Comparison of ENCODE assay signal across 8 cellular contexts in the genomic region with DNA sequence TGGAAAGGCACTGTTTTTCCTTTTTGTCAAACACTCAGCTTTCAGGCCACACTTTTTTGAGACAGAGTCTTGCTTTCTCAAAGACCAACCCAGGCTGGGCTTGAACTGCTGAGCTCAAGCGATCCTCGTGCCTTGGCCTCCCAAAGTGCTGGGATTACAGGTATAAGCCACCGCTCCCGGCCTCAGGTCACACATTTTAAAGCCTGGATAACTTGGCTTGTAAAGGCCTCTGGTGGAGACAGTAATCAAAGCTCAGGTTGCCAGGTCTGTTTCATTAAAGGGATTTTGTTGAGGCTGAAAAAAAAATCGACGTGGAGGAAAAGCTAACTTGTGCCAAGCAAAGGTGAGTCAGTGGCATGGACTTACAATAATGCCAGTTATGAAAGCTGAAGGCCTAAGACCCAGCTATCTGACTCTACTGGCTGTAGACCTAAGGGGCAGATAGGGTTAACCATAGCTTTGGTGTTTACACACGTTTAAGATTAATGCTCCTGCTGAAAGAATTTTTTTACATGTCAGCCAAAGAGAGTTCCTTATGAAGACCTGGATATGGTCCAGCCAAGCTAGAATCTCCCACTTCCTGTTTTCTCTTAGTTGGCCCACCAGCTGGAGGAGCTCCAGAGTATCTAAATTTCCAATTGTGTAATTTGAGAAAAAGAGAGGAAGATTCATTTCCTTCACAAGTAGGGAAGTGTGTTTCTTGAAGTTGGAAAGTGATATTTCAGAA. TPM values are rescaled to one million over a fixed set of nuclear protein-coding genes. Genes with fewer than 3 reads are reported as not detected.
DNase-seq lines count a peak whose midpoint lies in the region; ATAC-seq and TF ChIP-seq lines count a peak whose summit lies in the region.

No MANE protein-coding gene starts in this region.

- H3K4me3 Mint-ChIP-seq in chondrocyte (ENCODE audit: unreplicated experiment), result no peak overlapping the region
- no peak overlapping the region for H3K4me3 Mint-ChIP-seq in glutamatergic neuron (ENCODE audit: unreplicated experiment)

- TF ChIP-seq CTCF in chondrocyte (IDR thresholded peaks at IDR 0.05) (peak; percentile 77), right lobe of liver (IDR thresholded peaks at IDR 0.05) (peak; percentile 18 to 30 (median 24)), glutamatergic neuron (IDR thresholded peaks at IDR 0.05; ENCODE audit: partially characterized antibody, unreplicated experiment) (no peak)

- ATAC-seq in right lobe of liver (peak in 1 of 4 donors; percentile 22), GM21737 (IDR thresholded peaks at IDR 0.05; ENCODE audit: unreplicated experiment) (no peak)

- no peaks in the 10 kb centered on the region for H3K27me3 ChIP-seq in right lobe of liver
- no peaks in the 10 kb centered on the region for H3K27me3 ChIP-seq in thymus (ENCODE audit: control insufficient read depth, insufficient read depth)

- TF ChIP-seq POLR2A in right lobe of liver (IDR thresholded peaks at IDR 0.05), result no peak

- intact Hi-C loops in right lobe of liver (cut with DNase I), result no loop called here

- 1% methylated on average over 7 of the region's 7 CpGs for WGBS in right lobe of liver (ENCODE audit: insufficient coverage, low coverage, low lambda C conversion rate, missing lambda C conversion rate)
- 35% methylated on average over 7 of the region's 7 CpGs for WGBS in thymus

- no peaks in the 10 kb centered on the region for H3K27me3 Mint-ChIP-seq in chondrocyte (ENCODE audit: low read depth)
- no peaks in the 10 kb centered on the region for H3K27me3 Mint-ChIP-seq in glutamatergic neuron (ENCODE audit: unreplicated experiment)

- peak overlapping the region; percentile 76 to 85 (median 80) for H3K4me3 ChIP-seq in right lobe of liver
- peak overlapping the region; percentile 70 for H3K4me3 ChIP-seq in thymus (ENCODE audit: low read length)

- no peak overlapping the region for H3K27ac Mint-ChIP-seq in chondrocyte (ENCODE audit: unreplicated experiment)
- no peak overlapping the region for H3K27ac Mint-ChIP-seq in glutamatergic neuron (ENCODE audit: unreplicated experiment)

- H3K27ac ChIP-seq in right lobe of liver, result peak overlapping the region; percentile 93 to 98 (median 93)
- H3K27ac ChIP-seq in thymus (ENCODE audit: low read depth), result peak overlapping the region; percentile 100

- H3K9me3 ChIP-seq in right lobe of liver, result no peaks in the 10 kb centered on the region
- H3K9me3 ChIP-seq in thymus (ENCODE audit: control insufficient read depth), result no peaks in the 10 kb centered on the region

- peaks cover 0 to 2% (median 0%) of the 10 kb centered on the region in 4 donors for H3K36me3 ChIP-seq in right lobe of liver
- H3K36me3 ChIP-seq in thymus (ENCODE audit: control insufficient read depth, insufficient read depth), result peaks cover 7% of the 10 kb centered on the region

- H3K36me3 Mint-ChIP-seq in chondrocyte (ENCODE audit: low read depth) (peaks cover 14% of the 10 kb centered on the region), glutamatergic neuron (ENCODE audit: unreplicated experiment) (no peaks in the 10 kb centered on the region)

- DNase-seq in DMS 273 treated with DMSO at 0.1 percent for 48 hours (lab: John Stamatoyannopoulos, UW) (peak; percentile 40), HS-27A (ENCODE audit: low read depth) (peak; percentile 82), RPMI7951 (ENCODE audit: low read depth) (peak; percentile 83), chondrocyte (ENCODE audit: low spot score) (no peak), right lobe of liver (no peak), glutamatergic neuron (no peak)

- H3K4me1 ChIP-seq in right lobe of liver (peaks cover 0 to 53% (median 25%) of the 10 kb centered on the region in 4 donors), thymus (ENCODE audit: control insufficient read depth, insufficient read depth, low read length) (peaks cover 12% of the 10 kb centered on the region)

- peaks cover 27% of the 10 kb centered on the region for H3K4me1 Mint-ChIP-seq in chondrocyte (ENCODE audit: low read depth)
- H3K4me1 Mint-ChIP-seq in glutamatergic neuron (ENCODE audit: low read depth, unreplicated experiment), result peaks cover 9% of the 10 kb centered on the region

- H3K9me3 Mint-ChIP-seq in chondrocyte (ENCODE audit: low read depth), result peaks cover 2% of the 10 kb centered on the region
- H3K9me3 Mint-ChIP-seq in glutamatergic neuron (ENCODE audit: unreplicated experiment), result no peaks in the 10 kb centered on the region

RNA-seq across cellular contexts. Expression of a gene that starts 0.9 kb away (rescaled TPM):
- total RNA-seq in RPMI7951 (2014; rRNA removed; shearing (Covaris generic)), result 44.7 and 52.4 TPM in 2 replicates
- total RNA-seq in chondrocyte, result 62.7 to 70.9 TPM (median 63.3 TPM) in 3 replicates
- total RNA-seq in right lobe of liver, result 10 to 100 TPM; 34.7 to 71.0 (median 49.2) TPM
- polyA plus RNA-seq in thymus, result 50.1 TPM
- total RNA-seq in glutamatergic neuron (ENCODE audit: unreplicated experiment), result 51.8 TPM

RNA-seq across cellular contexts. Expression of a gene that starts 39.8 kb away (rescaled TPM):
- 3.4 and 4.9 TPM in 2 replicates for total RNA-seq in RPMI7951 (2014; rRNA removed; shearing (Covaris generic))
- total RNA-seq in chondrocyte (12.0 to 18.3 TPM (median 16.4 TPM) in 3 replicates), right lobe of liver (1 to 10 TPM; 3.1 to 8.4 (median 4.5) TPM), glutamatergic neuron (ENCODE audit: unreplicated experiment) (2.3 TPM)
- 4.4 TPM for polyA plus RNA-seq in thymus

RNA-seq across cellular contexts. Expression of a gene that starts 46.8 kb away (rescaled TPM):
- 34.2 and 34.6 TPM in 2 replicates for total RNA-seq in RPMI7951 (2014; rRNA removed; shearing (Covaris generic))
- total RNA-seq in chondrocyte, result 4.3 to 13.5 TPM (median 4.8 TPM) in 3 replicates
- total RNA-seq in right lobe of liver, result 1 to 10 TPM; 3.1 to 6.7 (median 3.9) TPM
- polyA plus RNA-seq in thymus, result 2.0 TPM
- 11.3 TPM for total RNA-seq in glutamatergic neuron (ENCODE audit: unreplicated experiment)

RNA-seq across cellular contexts. Expression of a gene that starts 56.5 kb away (rescaled TPM):
- total RNA-seq in RPMI7951 (2014; rRNA removed; shearing (Covaris generic)), result not detected in 2 replicates
- total RNA-seq in chondrocyte, result not detected in 3 replicates
- total RNA-seq in right lobe of liver, result not detected
- polyA plus RNA-seq in thymus, result 0.39 TPM
- not detected for total RNA-seq in glutamatergic neuron (ENCODE audit: unreplicated experiment)

Comparison
In these comparisons a context has a peak if more than half of its experiments do, and no peak if none do; other contexts are left out.
1. DNase-seq: peak in DMS 273 treated with DMSO at 0.1 percent for 48 hours (single experiment), HS-27A (single experiment) and RPMI7951 (single experiment); none in chondrocyte (single experiment), right lobe of liver (0 of 3) and glutamatergic neuron (single experiment).